ENCODE assay signal across 28 cellular contexts in the genomic region with DNA sequence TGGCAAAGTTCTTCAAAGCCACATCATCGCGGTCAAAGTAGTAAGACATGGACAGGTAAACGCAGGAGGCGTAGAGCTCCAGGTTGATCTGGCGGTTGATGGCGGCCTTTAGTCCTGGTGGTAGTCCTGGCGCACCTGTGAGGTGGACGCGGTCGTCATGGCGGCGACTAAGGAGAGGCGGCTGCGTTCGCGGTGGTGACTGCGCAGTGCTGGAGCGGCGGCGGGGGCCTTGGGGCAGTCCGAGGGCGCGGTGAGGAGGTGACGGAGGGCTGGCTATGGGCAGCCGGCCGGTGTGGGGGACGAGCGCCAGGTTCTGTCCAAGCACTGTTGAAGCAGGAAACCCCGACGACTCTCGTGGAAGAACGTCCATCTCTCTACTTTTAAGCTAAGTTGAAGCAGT.
"Had no signal": no experiment of that assay in that cellular context is flagged by ENCODE, and none has a peak within 500 bp of the region (broad histone marks: within the 10 kb centered on the region; RNA-seq: fewer than 3 reads in every experiment).

No MANE protein-coding gene starts in this region.

- H3K4me1 Mint-ChIP-seq: naive thymus-derived CD4-positive, alpha-beta T cell; natural killer cell; nephron; stimulated activated effector memory CD8-positive, alpha-beta T cell treated with anti-CD3 and anti-CD28 coated beads, Interleukin-12 subunit alpha, Interleukin-12 subunit beta, amount 100 ng/mL, for 72 hours; stimulated activated naive CD8-positive, alpha-beta T cell treated with anti-CD3 and anti-CD28 coated beads, Interleukin-15, amount 100 ng/mL, for 72 hours had no signal

- H3K9ac ChIP-seq: parathyroid adenoma had no signal

- H3K4me1 ChIP-seq: parathyroid adenoma, psoas muscle, right lobe of liver, sigmoid colon, suprapubic skin, thyroid gland, tibial nerve, upper lobe of left lung, vagina had no signal

- H3K79me2 ChIP-seq: parathyroid adenoma had no signal

- H3K27me3 Mint-ChIP-seq: naive thymus-derived CD4-positive, alpha-beta T cell; stimulated activated naive CD8-positive, alpha-beta T cell treated with anti-CD3 and anti-CD28 coated beads, Interleukin-15, amount 100 ng/mL, for 72 hours had no signal

- H3K4me3 Mint-ChIP-seq: naive thymus-derived CD4-positive, alpha-beta T cell; natural killer cell; nephron; stimulated activated effector memory CD8-positive, alpha-beta T cell treated with anti-CD3 and anti-CD28 coated beads, Interleukin-12 subunit alpha, Interleukin-12 subunit beta, amount 100 ng/mL, for 72 hours; stimulated activated naive CD8-positive, alpha-beta T cell treated with anti-CD3 and anti-CD28 coated beads, Interleukin-15, amount 100 ng/mL, for 72 hours had no signal

- H3K27ac ChIP-seq: ovary, parathyroid adenoma, psoas muscle, right lobe of liver, sigmoid colon, suprapubic skin, thoracic aorta, thyroid gland, tibial nerve, upper lobe of left lung, vagina had no signal

- H3K4me3 ChIP-seq: ovary, psoas muscle, right lobe of liver, sigmoid colon, suprapubic skin, thoracic aorta, thyroid gland, tibial nerve, upper lobe of left lung, vagina had no signal

- H3K36me3 Mint-ChIP-seq: naive thymus-derived CD4-positive, alpha-beta T cell; natural killer cell; stimulated activated effector memory CD8-positive, alpha-beta T cell treated with anti-CD3 and anti-CD28 coated beads, Interleukin-12 subunit alpha, Interleukin-12 subunit beta, amount 100 ng/mL, for 72 hours had no signal

- H3K27me3 ChIP-seq: ovary, right lobe of liver, sigmoid colon, suprapubic skin, thyroid gland, tibial nerve, upper lobe of left lung, vagina had no signal

- FAIRE-seq: small intestine, urothelium cell line had no signal

- H3K9me3 ChIP-seq: ovary, psoas muscle, right lobe of liver, sigmoid colon, suprapubic skin, thoracic aorta, thyroid gland, tibial nerve, upper lobe of left lung, vagina had no signal

- H2AFZ ChIP-seq: parathyroid adenoma had no signal

- DNase-seq: naive thymus-derived CD4-positive, alpha-beta T cell; natural killer cell; ovary; psoas muscle; right lobe of liver; sigmoid colon; small intestine; stimulated activated CD4-positive, alpha-beta T cell treated with anti-CD3 and anti-CD28 coated beads, Interleukin-15, amount 100 ng/mL, for 24 hours; stimulated activated CD4-positive, alpha-beta T cell treated with anti-CD3 and anti-CD28 coated beads, Interleukin-2, amount 100 ng/mL, for 24 hours; stimulated activated CD4-positive, alpha-beta T cell treated with anti-CD3 and anti-CD28 coated beads, Interleukin-2, amount 100 ng/mL, for 48 hours; stimulated activated CD4-positive, alpha-beta T cell treated with anti-CD3 and anti-CD28 coated beads, Interleukin-4, amount 100 ng/mL, for 24 hours; stimulated activated naive CD4-positive, alpha-beta T cell; stimulated activated naive CD8-positive, alpha-beta T cell treated with anti-CD3 and anti-CD28 coated beads, Interleukin-15, amount 100 ng/mL, for 72 hours; stimulated activated naive CD8-positive, alpha-beta T cell treated with anti-CD3 and anti-CD28 coated beads, Interleukin-15, Interleukin-2, amounts not matched to agents 100 U/mL and 50 U/mL, for 24 hours; substantia nigra; thyroid gland; trophoblast cell had no signal

- H3K27ac Mint-ChIP-seq: naive thymus-derived CD4-positive, alpha-beta T cell; natural killer cell; nephron; progenitor cell of endocrine pancreas; stimulated activated effector memory CD8-positive, alpha-beta T cell treated with anti-CD3 and anti-CD28 coated beads, Interleukin-12 subunit alpha, Interleukin-12 subunit beta, amount 100 ng/mL, for 72 hours; stimulated activated naive CD8-positive, alpha-beta T cell treated with anti-CD3 and anti-CD28 coated beads, Interleukin-15, amount 100 ng/mL, for 72 hours had no signal

- H3K36me3 ChIP-seq: ovary, right lobe of liver, sigmoid colon, suprapubic skin, thoracic aorta, thyroid gland, tibial nerve, upper lobe of left lung, vagina had no signal

- ATAC-seq: naive thymus-derived CD4-positive, alpha-beta T cell; natural killer cell; psoas muscle; right cardiac atrium; right lobe of liver; stimulated activated effector memory CD8-positive, alpha-beta T cell treated with anti-CD3 and anti-CD28 coated beads, Interleukin-12 subunit alpha, Interleukin-12 subunit beta, amount 100 ng/mL, for 72 hours; stimulated activated naive CD8-positive, alpha-beta T cell treated with anti-CD3 and anti-CD28 coated beads, Interleukin-15, amount 100 ng/mL, for 72 hours; stimulated activated naive CD8-positive, alpha-beta T cell treated with anti-CD3 and anti-CD28 coated beads, Interleukin-15, Interleukin-2, amounts not matched to agents 100 U/mL and 50 U/mL, for 24 hours had no signal
